Comparison of ENCODE assay signal across 8 cellular contexts in the genomic region with DNA sequence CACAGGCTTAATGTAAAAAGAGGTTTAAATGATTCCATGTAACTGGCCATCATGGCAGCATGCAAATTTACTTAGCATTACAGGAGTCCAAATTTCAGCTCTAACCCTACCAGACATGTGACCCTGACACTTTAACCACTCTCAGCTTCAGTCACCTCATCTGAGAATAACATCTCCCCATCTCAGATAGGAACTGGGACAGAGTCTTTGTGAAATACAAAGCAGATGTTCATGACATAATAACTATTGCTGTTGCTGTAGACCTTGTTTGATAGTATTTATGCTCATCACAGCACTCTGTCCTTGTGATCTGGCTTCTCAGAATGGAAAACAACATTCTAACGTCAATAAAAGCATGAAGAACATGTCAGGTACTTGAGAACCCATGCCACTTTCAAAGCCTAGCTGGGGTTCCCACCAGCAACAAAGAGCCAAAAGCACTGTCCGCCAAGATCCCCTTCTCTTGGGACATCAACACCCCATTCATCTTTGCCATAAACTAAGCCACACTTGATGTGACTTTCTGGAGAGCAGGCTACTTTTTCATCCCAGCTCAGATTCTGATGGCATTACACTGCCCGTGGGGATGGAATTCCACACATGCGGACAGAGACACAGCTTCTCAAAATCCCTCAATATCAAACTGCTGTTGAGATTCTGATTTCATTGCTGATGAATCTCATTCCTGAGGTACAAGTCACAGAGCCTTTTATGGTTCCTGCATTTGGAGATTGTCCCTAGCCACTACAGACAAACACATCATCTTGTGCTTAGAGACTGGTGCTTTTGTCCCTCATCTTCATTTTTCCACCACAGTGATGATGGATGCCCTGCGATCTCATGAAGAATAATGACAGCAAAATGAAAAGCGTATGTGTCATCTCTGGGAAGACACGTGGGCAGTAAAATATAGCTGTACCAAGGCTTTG.
DNase-seq lines count a peak whose midpoint lies in the region; ATAC-seq and TF ChIP-seq lines count a peak whose summit lies in the region.

No MANE protein-coding gene starts in this region.

- no peaks in the 10 kb centered on the region for H3K9me3 ChIP-seq in CD4-positive, alpha-beta T cell (ENCODE audit: control insufficient read depth, low read length)

- H3K27ac Mint-ChIP-seq in CD4-positive, alpha-beta T cell: peak overlapping the region; percentile 95
- H3K27ac Mint-ChIP-seq in effector memory CD8-positive, alpha-beta T cell: peak overlapping the region; percentile 93 to 98

- no peak for DNase-seq in CD4-positive, alpha-beta T cell
- DNase-seq in effector memory CD8-positive, alpha-beta T cell: no peak
- DNase-seq in coronary artery (ENCODE audit: low spot score) (no peak), SW480 (ENCODE audit: low spot score) (no peak), NCI-H2196 treated with DMSO at 0.1 percent for 48 hours (lab: John Stamatoyannopoulos, UW; ENCODE audit: unreplicated experiment) (no peak), HPDE6-E6E7 (ENCODE audit: extremely low spot score) (no peak)

- H3K4me3 ChIP-seq in coronary artery: no peak overlapping the region

- H3K27ac ChIP-seq in CD4-positive, alpha-beta T cell (ENCODE audit: low read depth, low read length): peak overlapping the region; percentile 61
- no peak overlapping the region for H3K27ac ChIP-seq in coronary artery

- H3K36me3 Mint-ChIP-seq in CD4-positive, alpha-beta T cell (ENCODE audit: low read depth): peaks cover 9% of the 10 kb centered on the region
- no peaks in the 10 kb centered on the region for H3K36me3 Mint-ChIP-seq in effector memory CD8-positive, alpha-beta T cell (ENCODE audit: insufficient read depth)

- H3K27me3 Mint-ChIP-seq in CD4-positive, alpha-beta T cell: no peaks in the 10 kb centered on the region
- H3K27me3 Mint-ChIP-seq in effector memory CD8-positive, alpha-beta T cell: no peaks in the 10 kb centered on the region

- intact Hi-C loops in CD4-positive, alpha-beta T cell (cut with DNase I, micrococcal nuclease): loop anchor here in 1 of 2 experiments (5.0 to 10.0 kb wide), 2 partner anchors 67 to 205 kb away; partner anchors contain the start of gene TNIK

- POLR2A ChIA-PET in CD4-positive, alpha-beta T cell (lab: Charles Lee): interaction anchor here (0.5 to 2.9 kb wide), 5 partner anchors 8 to 1493 kb away, joined by 3 to 22 read pairs (median 3); partner anchors contain the start of genes TERC and TNIK

- H3K9me3 Mint-ChIP-seq in CD4-positive, alpha-beta T cell: peaks cover 5% of the 10 kb centered on the region
- no peaks in the 10 kb centered on the region for H3K9me3 Mint-ChIP-seq in effector memory CD8-positive, alpha-beta T cell

- H3K4me1 Mint-ChIP-seq in CD4-positive, alpha-beta T cell (ENCODE audit: low read depth): peaks cover 96% of the 10 kb centered on the region
- peaks cover 71 to 88% of the 10 kb centered on the region in 2 donors for H3K4me1 Mint-ChIP-seq in effector memory CD8-positive, alpha-beta T cell (ENCODE audit: low read depth in 2 of 2)

- CTCF ChIA-PET in CD4-positive, alpha-beta T cell (lab: Charles Lee): no interaction called here

- no peak for TF ChIP-seq CTCF in CD4-positive, alpha-beta T cell (IDR thresholded peaks at IDR 0.05)
- TF ChIP-seq CTCF in coronary artery (IDR thresholded peaks at IDR 0.05): no peak

- no peaks in the 10 kb centered on the region for H3K27me3 ChIP-seq in CD4-positive, alpha-beta T cell (ENCODE audit: control insufficient read depth, insufficient read depth, low read length)

- H3K4me3 Mint-ChIP-seq in CD4-positive, alpha-beta T cell: peak overlapping the region; percentile 42
- peak overlapping the region in 1 of 2 donors; percentile 44 for H3K4me3 Mint-ChIP-seq in effector memory CD8-positive, alpha-beta T cell

- peak; percentile 50 for ATAC-seq in CD4-positive, alpha-beta T cell (ENCODE audit: poor library complexity)
- ATAC-seq in GM19463 (IDR thresholded peaks at IDR 0.05; ENCODE audit: unreplicated experiment) (peak; percentile 55), HG03442 (IDR thresholded peaks at IDR 0.05; ENCODE audit: unreplicated experiment) (peak; percentile 71)
- ATAC-seq in effector memory CD8-positive, alpha-beta T cell (replicated peaks): peak; percentile 59
